In genomic region chr14:100065161-100065871, GRCh38 we compare ENCODE assay signal across 8 cellular contexts. TPM values are rescaled to one million over a fixed set of nuclear protein-coding genes. Genes with fewer than 3 reads are reported as not detected.
DNase-seq lines count a peak whose midpoint lies in the region; ATAC-seq, FAIRE-seq and TF ChIP-seq lines count a peak whose summit lies in the region.

TSS of gene EVL (plus strand) at chr14:100065422. CDS start at chr14:100065501, 79 bp downstream.

- DNase-seq in GM06990 (ENCODE audit: extremely low read depth, insufficient read length) (peak; percentile 85), MV-4-11 (lab: John Stamatoyannopoulos, UW) (peak; percentile 87), activated T-cell treated with anti-CD3 and anti-CD28 coated beads for 24 hours (ENCODE audit: low read depth) (peak; percentile 78), glomerular endothelial cell (ENCODE audit: extremely low read depth, low read depth, low spot score) (no peak), small intestine (peak; percentile 57), NCI-H82 treated with DMSO at 0.1 percent for 48 hours (lab: John Stamatoyannopoulos, UW; ENCODE audit: unreplicated experiment) (no peak), D721Med (ENCODE audit: insufficient read length, low spot score) (no peak)

- H3K4me3 ChIP-seq in GM06990 (replicated peaks; ENCODE audit: low read depth, low read length) (peak within 1 kb of the TSS; percentile 59), small intestine (ENCODE audit: low read depth in 1 of 2, low read length in 2 of 2) (peak within 1 kb of the TSS; percentile 40 to 50)

- H3K27ac ChIP-seq in small intestine (ENCODE audit: low read depth in 1 of 2, low read length in 1 of 2): peak within 1 kb of the TSS; percentile 74 to 91

- H3K9me3 ChIP-seq in small intestine (ENCODE audit: control insufficient read depth, low read depth): no peaks in the 10 kb centered on the region

- H3K36me3 ChIP-seq in GM06990 (ENCODE audit: control insufficient read depth, insufficient read depth, low read length): peaks cover 2% of the 10 kb centered on the region; the same call in 1 of the 2 replicates
- no peaks in the 10 kb centered on the region for H3K36me3 ChIP-seq in small intestine (ENCODE audit: control insufficient read depth in 2 of 2, insufficient read depth in 2 of 2, low read length in 2 of 2)

- TF ChIP-seq CTCF in GM06990 (IDR thresholded peaks at IDR 0.05; ENCODE audit: insufficient read depth, low read length, poor library complexity, severe bottlenecking) (no peak), D721Med (IDR thresholded peaks at IDR 0.05; ENCODE audit: insufficient read depth, missing control alignments) (no peak)

- no peaks in the 10 kb centered on the region for H3K27me3 ChIP-seq in GM06990 (replicated peaks; ENCODE audit: control insufficient read depth, insufficient read depth, low read length)
- no peaks in the 10 kb centered on the region for H3K27me3 ChIP-seq in small intestine (ENCODE audit: control insufficient read depth in 2 of 2, insufficient read depth in 2 of 2, low read length in 2 of 2)

- WGBS in small intestine, 3 donors: 66 to 79% (median 66%) methylated on average over 6 of the region's 6 CpGs

- ATAC-seq in GM21737 (IDR thresholded peaks at IDR 0.05; ENCODE audit: unreplicated experiment): peak; percentile 40

- FAIRE-seq in small intestine (lab: Jason Lieb, UNC): no peak
- FAIRE-seq in D721Med (lab: Jason Lieb, UNC): no peak

- peaks cover 0 to 2% of the 10 kb centered on the region in 2 donors for H3K4me1 ChIP-seq in small intestine (ENCODE audit: control insufficient read depth in 2 of 2, insufficient read depth in 1 of 2, low read depth in 1 of 2, low read length in 1 of 2)

RNA-seq across cellular contexts. Expression of gene EVL, which starts in this region (rescaled TPM):
- total RNA-seq in glomerular endothelial cell: 37.3 and 45.7 TPM in 2 replicates
- 10 to 100 TPM; 21.0 to 35.2 (median 28.4) TPM for polyA plus RNA-seq in small intestine

Comparison
In these comparisons a context has a peak if more than half of its experiments do, and no peak if none do; other contexts are left out.
1. DNase-seq: peak in GM06990 (single experiment), MV-4-11 (single experiment), activated T-cell treated with anti-CD3 and anti-CD28 coated beads for 24 hours (single experiment) and small intestine (single experiment); none in glomerular endothelial cell (single experiment), NCI-H82 treated with DMSO at 0.1 percent for 48 hours (single experiment) and D721Med (single experiment).